Comparison of ENCODE assay signal across 18 cellular contexts in the genomic region with DNA sequence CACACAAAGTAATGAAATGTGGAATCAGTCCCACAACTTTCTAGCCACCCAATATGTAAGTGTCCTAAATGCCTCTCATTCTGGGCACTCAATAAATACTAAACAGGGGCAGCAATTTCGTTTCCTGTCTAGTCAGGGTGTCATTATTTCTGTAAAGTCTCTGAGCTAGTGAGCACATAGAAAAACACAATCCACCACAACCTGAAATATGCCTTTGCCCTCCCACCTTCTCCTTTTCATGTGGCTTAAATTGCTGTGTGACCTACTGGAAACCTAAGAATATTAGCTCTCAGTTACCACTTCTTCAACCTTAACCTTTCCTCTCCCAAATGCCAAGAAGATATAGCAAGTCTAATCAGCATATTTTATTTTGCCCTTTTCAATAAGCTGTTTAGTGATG.
"Had no signal": no experiment of that assay in that cellular context is flagged by ENCODE, and none has a peak within 500 bp of the region (broad histone marks: within the 10 kb centered on the region; RNA-seq: fewer than 3 reads in every experiment).

No MANE protein-coding gene starts in this region.

- H3K36me3 Mint-ChIP-seq: naive B cell; stimulated activated effector memory CD8-positive, alpha-beta T cell treated with anti-CD3 and anti-CD28 coated beads, Interleukin-12 subunit alpha, Interleukin-12 subunit beta, amount 100 ng/mL, for 72 hours; T-cell had no signal

- H3K27ac ChIP-seq: neutrophil, suprapubic skin, upper lobe of left lung had no signal

- H3K27ac Mint-ChIP-seq: activated T-helper 17 cell treated with anti-CD3 and anti-CD28 coated beads, Interleukin-2, amount 50 U/mL, for 72 hours; naive B cell; stimulated activated effector memory CD8-positive, alpha-beta T cell treated with anti-CD3 and anti-CD28 coated beads, Interleukin-12 subunit alpha, Interleukin-12 subunit beta, amount 100 ng/mL, for 72 hours; T-cell had no signal

- ATAC-seq: activated CD4-positive, CD25-positive, alpha-beta regulatory T cell treated with anti-CD3 and anti-CD28 coated beads, Interleukin-2, amount 50 U/mL, for 24 hours; activated T-helper 17 cell treated with anti-CD3 and anti-CD28 coated beads, Interleukin-2, amount 50 U/mL, for 72 hours; stimulated activated effector memory CD8-positive, alpha-beta T cell treated with anti-CD3 and anti-CD28 coated beads, Interleukin-12 subunit alpha, Interleukin-12 subunit beta, amount 100 ng/mL, for 72 hours; T-cell had no signal

- H3K9me3 ChIP-seq: neutrophil, SK-N-SH, suprapubic skin, upper lobe of left lung had no signal

- H3K9me3 Mint-ChIP-seq: activated T-helper 17 cell treated with anti-CD3 and anti-CD28 coated beads, Interleukin-2, amount 50 U/mL, for 72 hours; naive B cell; stimulated activated effector memory CD8-positive, alpha-beta T cell treated with anti-CD3 and anti-CD28 coated beads, Interleukin-12 subunit alpha, Interleukin-12 subunit beta, amount 100 ng/mL, for 72 hours; T-cell had no signal

- H3K4me3 Mint-ChIP-seq: activated T-helper 17 cell treated with anti-CD3 and anti-CD28 coated beads, Interleukin-2, amount 50 U/mL, for 72 hours; naive B cell; stimulated activated effector memory CD8-positive, alpha-beta T cell treated with anti-CD3 and anti-CD28 coated beads, Interleukin-12 subunit alpha, Interleukin-12 subunit beta, amount 100 ng/mL, for 72 hours; T-cell had no signal

- H3K36me3 ChIP-seq: neutrophil, suprapubic skin, upper lobe of left lung had no signal

- H3K4me2 ChIP-seq: SK-N-SH had no signal

- H3K27me3 Mint-ChIP-seq: activated T-helper 17 cell treated with anti-CD3 and anti-CD28 coated beads, Interleukin-2, amount 50 U/mL, for 72 hours; T-cell had no signal

- DNase-seq: activated CD4-positive, alpha-beta T cell treated with anti-CD3 and anti-CD28 coated beads, Interleukin-2, amount 50 U/mL, for 1 hour; activated naive CD4-positive, alpha-beta T cell treated with Interleukin-2 at 50 U/mL for 16 hours; caudate nucleus; effector memory CD4-positive, alpha-beta T cell; foreskin melanocyte; naive B cell; posterior cingulate gyrus; retina; SK-N-SH; T-cell; T-helper 9 cell; upper lobe of left lung had no signal

- H3K4me3 ChIP-seq: lung, suprapubic skin, upper lobe of left lung had no signal

- H3K27me3 ChIP-seq: neutrophil, suprapubic skin, upper lobe of left lung had no signal

- H3K9ac ChIP-seq: SK-N-SH had no signal
